12 cellular contexts compared by ENCODE assay signal in the genomic region with DNA sequence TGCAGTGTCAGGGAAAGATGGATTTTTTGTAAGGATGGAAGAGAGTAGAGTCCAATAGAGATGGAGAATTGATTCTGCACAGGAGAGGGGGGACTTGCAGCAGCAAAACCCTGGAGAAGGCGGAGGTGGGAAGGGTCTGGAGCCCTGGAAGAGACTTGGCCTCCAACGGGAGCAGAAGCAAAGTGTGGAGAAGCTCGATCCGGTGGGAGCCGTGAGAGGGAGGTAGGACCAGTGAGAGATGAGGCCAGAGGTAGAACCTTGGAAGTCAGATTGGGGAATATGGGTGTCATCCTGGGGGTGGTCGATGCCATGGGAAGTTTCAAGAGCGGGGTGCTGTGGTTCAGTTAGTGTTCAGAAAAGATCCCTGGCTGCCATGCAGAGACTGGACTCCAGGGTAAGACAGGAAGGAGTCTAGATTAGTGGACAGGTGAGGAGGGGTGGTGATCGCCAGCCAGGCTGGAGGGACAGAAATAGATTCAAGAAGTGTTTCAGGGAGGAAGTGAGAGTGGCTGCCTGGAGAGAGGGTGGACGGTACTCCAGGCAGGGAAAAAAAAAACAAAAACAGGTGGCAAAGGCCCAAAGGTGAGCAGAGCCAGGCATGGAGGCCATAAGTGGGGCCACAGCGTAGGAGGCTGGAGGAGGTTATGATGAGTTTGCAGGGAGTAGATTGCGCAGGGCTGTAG. TPM values are rescaled to one million over a fixed set of nuclear protein-coding genes. Genes with fewer than 3 reads are reported as not detected.
A peak's percentile ranks its signal among the peaks of the same experiment; 100 is the strongest.
DNase-seq lines count a peak whose midpoint lies in the region; ATAC-seq, FAIRE-seq and TF ChIP-seq lines count a peak whose summit lies in the region.
"Had no signal": no experiment of that assay in that cellular context is flagged by ENCODE, and none has a peak within 500 bp of the region (broad histone marks: within the 10 kb centered on the region; RNA-seq: fewer than 3 reads in every experiment).

No MANE protein-coding gene starts in this region.

- no peak for FAIRE-seq in pancreas (lab: Jason Lieb, UNC)
- FAIRE-seq: colon, kidney, TTC549 had no signal

- H3K9me3 ChIP-seq in pancreas, result no peaks in the 10 kb centered on the region
- H3K9me3 ChIP-seq: MG63 had no signal

- intact Hi-C loops in pancreas (cut with DNase I), result no loop called here

- peaks cover 22 to 36% (median 26%) of the 10 kb centered on the region in 3 donors for H3K4me1 ChIP-seq in pancreas

- H3K36me3 ChIP-seq in pancreas, result peaks cover 3 to 7% (median 3%) of the 10 kb centered on the region in 3 donors

- H3K27ac ChIP-seq in pancreas, result peak overlapping the region; percentile 26 to 73 (median 49)
- no peak overlapping the region for H3K27ac ChIP-seq in substantia nigra (ENCODE audit: low read depth, low read length, poor library complexity, severe bottlenecking)

- no peak for TF ChIP-seq CTCF in GM12865 (IDR thresholded peaks at IDR 0.05; ENCODE audit: insufficient read depth, low read depth, low read length, missing control alignments)
- TF ChIP-seq CTCF in pancreas (IDR thresholded peaks at IDR 0.05), result no peak

- WGBS in pancreas, 2 donors, result 73 to 76% methylated on average over 11 of the region's 11 CpGs

- H3K4me3 Mint-ChIP-seq in central memory CD8-positive, alpha-beta T cell, result peak overlapping the region; percentile 76

- H3K4me3 ChIP-seq in GM12865 (ENCODE audit: low read depth, low read length) (peak overlapping the region; percentile 68), pancreas (no peak overlapping the region)
- H3K4me3 ChIP-seq: MG63 had no signal

- H3K27me3 ChIP-seq in pancreas, result no peaks in the 10 kb centered on the region
- H3K27me3 ChIP-seq: MG63 had no signal

- H3K36me3 Mint-ChIP-seq in central memory CD8-positive, alpha-beta T cell (ENCODE audit: insufficient read depth), result peaks cover 17% of the 10 kb centered on the region

- H3K27me3 Mint-ChIP-seq in central memory CD8-positive, alpha-beta T cell, result no peaks in the 10 kb centered on the region

- H3K4me1 Mint-ChIP-seq in central memory CD8-positive, alpha-beta T cell, result peaks cover 62% of the 10 kb centered on the region

- DNase-seq in GM12865 (ENCODE audit: low read depth) (peak; percentile 57), NAMALWA (ENCODE audit: low spot score) (peak; percentile 51), pancreas (no peak), ureter (ENCODE audit: low spot score) (no peak), GDM1 (lab: John Stamatoyannopoulos, UW) (no peak), substantia nigra (lab: John Stamatoyannopoulos, UW) (no peak)
- DNase-seq in central memory CD8-positive, alpha-beta T cell (ENCODE audit: low spot score in 2 of 2), result no peak
- DNase-seq: kidney, MG63 had no signal

- no peaks in the 10 kb centered on the region for H3K9me3 Mint-ChIP-seq in central memory CD8-positive, alpha-beta T cell

- peak overlapping the region; percentile 92 for H3K27ac Mint-ChIP-seq in central memory CD8-positive, alpha-beta T cell (ENCODE audit: low read depth)

- ATAC-seq in central memory CD8-positive, alpha-beta T cell (replicated peaks; ENCODE audit: extremely low read depth, poor library complexity, severe bottlenecking), result no peak
- ATAC-seq in pancreas (no peak), GM18907 (IDR thresholded peaks at IDR 0.05; ENCODE audit: unreplicated experiment) (no peak)

RNA-seq across cellular contexts. Expression of gene PPP5C, which starts 2.6 kb away (rescaled TPM):
- total RNA-seq in pancreas (10 to 100 TPM; 16.7 to 28.0 (median 22.6) TPM), ureter (91.3 TPM)
- 10 to 100 TPM; 41.7 to 53.9 TPM for polyA plus RNA-seq in pancreas

RNA-seq across cellular contexts. Expression of gene HIF3A, which starts 52.6 kb away (rescaled TPM):
- 10 to 100 TPM in 1 of 6 donors, 1 to 10 TPM in 4, under 1 TPM in 1; 0.71 to 12.7 (median 5.1) TPM for total RNA-seq in pancreas
- polyA plus RNA-seq in pancreas, result 10 to 100 TPM; 23.8 to 27.6 TPM
- 108 TPM for total RNA-seq in ureter

Comparison
In these comparisons a context has a peak if more than half of its experiments do, and no peak if none do; other contexts are left out.
1. DNase-seq: peak in GM12865 (single experiment) and NAMALWA (single experiment); none in central memory CD8-positive, alpha-beta T cell (0 of 2), pancreas (0 of 6), ureter (single experiment), GDM1 (single experiment) and substantia nigra (0 of 49).